ENCODE assay signal across 8 cellular contexts in genomic region chr13:30679483-30680330, GRCh38. TPM values are rescaled to one million over a fixed set of nuclear protein-coding genes. Genes with fewer than 3 reads are reported as not detected.
DNase-seq lines count a peak whose midpoint lies in the region; ATAC-seq, FAIRE-seq and TF ChIP-seq lines count a peak whose summit lies in the region.

No MANE protein-coding gene starts in this region.

- no peak overlapping the region for H3K27ac Mint-ChIP-seq in nephron

- H3K4me2 ChIP-seq in Karpas-422 (ENCODE audit: low read depth, low read length, poor library complexity, severe bottlenecking) (no peak overlapping the region), endothelial cell of umbilical vein (ENCODE audit: insufficient read depth, low read length) (no peak overlapping the region)

- no peaks in the 10 kb centered on the region for H3K9me3 Mint-ChIP-seq in nephron

- POLR2A ChIA-PET in AG04449 (lab: Yijun Ruan, JAX) (no interaction called here), endothelial cell of umbilical vein (lab: Charles Lee) (no interaction called here)

- CTCF ChIA-PET in AG04449 (lab: Yijun Ruan, JAX), result interaction anchor here (0.8 to 2.5 kb wide), 8 partner anchors 8 to 126 kb away, joined by 3 to 9 read pairs (median 5); no protein-coding TSS in a partner anchor
- CTCF ChIA-PET in endothelial cell of umbilical vein (lab: Charles Lee), result interaction anchor here (0.9 to 2.9 kb wide), 4 partner anchors 11 to 124 kb away, joined by 3 to 16 read pairs (median 8); no protein-coding TSS in a partner anchor

- dilution Hi-C loops in endothelial cell of umbilical vein (cut with MboI; ENCODE audit: extremely low pct_ligation_motif_present, low sequenced_read_pairs), result loop anchor here (25.0 kb wide), 1 partner anchor 108 kb away; no protein-coding TSS in a partner anchor

- H3K9ac ChIP-seq in Karpas-422 (ENCODE audit: low read length) (no peak overlapping the region), endothelial cell of umbilical vein (replicated peaks; ENCODE audit: extremely low read depth, insufficient read depth, low read length) (no peak overlapping the region)

- in situ Hi-C loops in GM13977 (cut with MboI; ENCODE audit: low pct_unique_long_range_greater_than_20kb, low sequenced_read_pairs, unreplicated experiment), result loop anchor here (5.0 kb wide), 1 partner anchor 128 kb away; no protein-coding TSS in a partner anchor

- H3K36me3 ChIP-seq in Karpas-422 (ENCODE audit: insufficient read depth, low read length) (no peaks in the 10 kb centered on the region), endothelial cell of umbilical vein (ENCODE audit: control insufficient read depth in 2 of 2, extremely low read depth in 1 of 2, insufficient read depth in 2 of 2, low read length in 2 of 2) (no peaks in the 10 kb centered on the region)

- H3K9me3 ChIP-seq in Karpas-422 (ENCODE audit: low read length), result no peaks in the 10 kb centered on the region
- H3K9me3 ChIP-seq in endothelial cell of umbilical vein (replicated peaks; ENCODE audit: control insufficient read depth, insufficient read depth, low read length), result no peaks in the 10 kb centered on the region

- DNase-seq in AG04449 (ENCODE audit: low read depth, low spot score) (no peak), GM13977 (ENCODE audit: low spot score) (peak; percentile 52), Karpas-422 (peak; percentile 72), UCSD-AML1 (lab: John Stamatoyannopoulos, UW; ENCODE audit: unreplicated experiment) (peak; percentile 26), endothelial cell of umbilical vein (ENCODE audit: low read depth, low spot score) (peak; percentile 58)

- no peaks in the 10 kb centered on the region for H3K9me1 ChIP-seq in endothelial cell of umbilical vein (replicated peaks; ENCODE audit: control insufficient read depth, extremely low read depth, insufficient read depth, low read length)

- no peak overlapping the region for H2AFZ ChIP-seq in Karpas-422 (ENCODE audit: low read length)
- no peak overlapping the region for H2AFZ ChIP-seq in endothelial cell of umbilical vein (ENCODE audit: low read depth, low read length)

- no TSS peak for BruUV-seq in endothelial cell of umbilical vein (replicated peaks; lab: Mats Ljungman, UMichigan)

- no peaks in the 10 kb centered on the region for H3K36me3 Mint-ChIP-seq in nephron (ENCODE audit: low read depth)

- H3K4me1 Mint-ChIP-seq in nephron, result peaks cover 10% of the 10 kb centered on the region

- H3K27me3 ChIP-seq in Karpas-422 (ENCODE audit: low read length) (no peaks in the 10 kb centered on the region), endothelial cell of umbilical vein (ENCODE audit: control insufficient read depth in 2 of 2, insufficient read depth in 2 of 2, low read length in 2 of 2) (no peaks in the 10 kb centered on the region)

- TF ChIP-seq CTCF in AG04449 (IDR thresholded peaks at IDR 0.05; ENCODE audit: insufficient read depth, low read length, missing control alignments) (peak; percentile 65), GM13977 (IDR thresholded peaks at IDR 0.05; ENCODE audit: extremely low read depth, insufficient read depth, missing control alignments) (peak; percentile 70), endothelial cell of umbilical vein (IDR thresholded peaks at IDR 0.05; ENCODE audit: extremely low read depth in 1 of 2, insufficient read depth in 1 of 2, low read depth in 1 of 2, low read length in 2 of 2) (peak; percentile 20 to 64), nephron (IDR thresholded peaks at IDR 0.05; ENCODE audit: unreplicated experiment in 3 of 3) (peak; percentile 41 to 57 (median 45))

- H3K27me3 Mint-ChIP-seq in nephron (ENCODE audit: low read depth), result peaks cover 8% of the 10 kb centered on the region

- TF ChIP-seq POLR2A in endothelial cell of umbilical vein (IDR thresholded peaks at IDR 0.05; ENCODE audit: low read depth, low read length), result no peak

- H3K4me3 Mint-ChIP-seq in nephron, result no peak overlapping the region

- intact Hi-C loops in endothelial cell of umbilical vein (cut with micrococcal nuclease), result loop anchor here (1.0 kb wide), 1 partner anchor 120 kb away; no protein-coding TSS in a partner anchor

- H3K27ac ChIP-seq in Karpas-422 (ENCODE audit: low read length), result no peak overlapping the region
- H3K27ac ChIP-seq in endothelial cell of umbilical vein (ENCODE audit: insufficient read depth, low read depth, low read length), result no peak overlapping the region

- ATAC-seq in HG02571 (IDR thresholded peaks at IDR 0.05; ENCODE audit: unreplicated experiment) (no peak), GM19328 (IDR thresholded peaks at IDR 0.05; ENCODE audit: unreplicated experiment) (no peak)

- no peak overlapping the region for H3K4me3 ChIP-seq in AG04449 (ENCODE audit: low read depth, low read length)
- no peak overlapping the region for H3K4me3 ChIP-seq in Karpas-422 (ENCODE audit: low read length)
- no peak overlapping the region for H3K4me3 ChIP-seq in endothelial cell of umbilical vein (replicated peaks in 1 of 3; ENCODE audit: insufficient read depth in 1 of 3, low read depth in 1 of 3, low read length in 3 of 3)

- FAIRE-seq in endothelial cell of umbilical vein (lab: Jason Lieb, UNC), result no peak

- no peaks in the 10 kb centered on the region for H4K20me1 ChIP-seq in Karpas-422 (ENCODE audit: insufficient read depth, low read depth, low read length)
- no peaks in the 10 kb centered on the region for H4K20me1 ChIP-seq in endothelial cell of umbilical vein (replicated peaks; ENCODE audit: control insufficient read depth, extremely low read depth, insufficient read depth, low read length)

- no peaks in the 10 kb centered on the region for H3K79me2 ChIP-seq in Karpas-422 (ENCODE audit: low read length)
- H3K79me2 ChIP-seq in endothelial cell of umbilical vein (ENCODE audit: control insufficient read depth, insufficient read depth, low read length), result no peaks in the 10 kb centered on the region

- no peaks in the 10 kb centered on the region for H3K9me2 ChIP-seq in Karpas-422 (replicated peaks; ENCODE audit: insufficient read depth, low read length)

- H3K4me1 ChIP-seq in Karpas-422 (ENCODE audit: low read length) (peaks cover 3% of the 10 kb centered on the region), endothelial cell of umbilical vein (ENCODE audit: control insufficient read depth, extremely low read depth, insufficient read depth, low read length) (peaks cover 6% of the 10 kb centered on the region)

TF ChIP-seq in endothelial cell of umbilical vein, 7 proteins besides CTCF, POLR2A, EP300 and RAD21:
- TF ChIP-seq MYC (IDR thresholded peaks at IDR 0.05; ENCODE audit: low read depth, low read length) (no peak), GATA2 (IDR thresholded peaks at IDR 0.05; ENCODE audit: insufficient read depth, insufficient read length, low read depth, low read length) (no peak), JUN (IDR thresholded peaks at IDR 0.05; ENCODE audit: borderline replicate concordance, insufficient read depth, insufficient read length, low read depth) (no peak), POLR2AphosphoS5 (IDR thresholded peaks at IDR 0.05; ENCODE audit: insufficient read depth, low read depth, low read length) (no peak), EZH2 (IDR thresholded peaks at IDR 0.05; ENCODE audit: borderline replicate concordance, low read depth, low read length, severe bottlenecking) (no peak), MAX (IDR thresholded peaks at IDR 0.05; ENCODE audit: insufficient read depth, insufficient read length) (no peak)

RNA-seq across cellular contexts. Expression of gene ALOX5AP, which starts 55.6 kb away (rescaled TPM):
- 314 and 512 TPM in 2 replicates for total RNA-seq in Karpas-422 (2014; rRNA removed; shearing (Covaris generic); ENCODE audit: low replicate concordance)
- total RNA-seq in endothelial cell of umbilical vein, result 0.60 TPM in 1 of 2 replicates, not detected in the other
- polyA plus RNA-seq in endothelial cell of umbilical vein, result 1.4 and 1.8 TPM in 2 replicates
- polyA plus RNA-seq in endothelial cell of umbilical vein (2011; cell fraction: cytosol; rRNA removed), result 1.1 and 1.7 TPM in 2 replicates
- polyA plus RNA-seq in endothelial cell of umbilical vein (2011; cell fraction: nucleus; rRNA removed), result 0.25 and 0.45 TPM in 2 replicates
- 1.6 and 4.8 TPM in 2 replicates for polyA plus RNA-seq in endothelial cell of umbilical vein (2012)
- polyA minus RNA-seq in endothelial cell of umbilical vein, result 1.2 TPM in 1 of 2 replicates, not detected in the other
- polyA minus RNA-seq in endothelial cell of umbilical vein (2011; cell fraction: cytosol; rRNA and poly(A)+ RNA removed), result not detected
- polyA minus RNA-seq in endothelial cell of umbilical vein (2011; cell fraction: nucleus; rRNA and poly(A)+ RNA removed), result not detected in 2 replicates

Comparison
In these comparisons a context has a peak if more than half of its experiments do, and no peak if none do; other contexts are left out.
1. RNA of gene ALOX5AP, which starts 55.6 kb away (total RNA-seq): 314 to 512 TPM in Karpas-422; 0.60 TPM in endothelial cell of umbilical vein; every median in the first group is over 100 times any median in the second.
2. Peak in every context shown above with its lines, with median percentiles within 50 percentile points of each other: CTCF ChIP-seq.